In genomic region chr15:93071469-93071891, GRCh38 we compare ENCODE assay signal across 10 cellular contexts. TPM values are rescaled to one million over a fixed set of nuclear protein-coding genes. Genes with fewer than 3 reads are reported as not detected.
DNase-seq lines count a peak whose midpoint lies in the region; ATAC-seq and TF ChIP-seq lines count a peak whose summit lies in the region.
"Had no signal": no experiment of that assay in that cellular context is flagged by ENCODE, and none has a peak within 500 bp of the region (broad histone marks: within the 10 kb centered on the region; RNA-seq: fewer than 3 reads in every experiment).

No MANE protein-coding gene starts in this region.

- peaks cover 19% of the 10 kb centered on the region for H3K4me1 ChIP-seq in NT2/D1 (ENCODE audit: insufficient read depth, insufficient read length)
- peaks cover 15% of the 10 kb centered on the region for H3K4me1 ChIP-seq in endodermal cell (ENCODE audit: control insufficient read depth, insufficient read depth, low read length)
- H3K4me1 ChIP-seq in thymus (ENCODE audit: control insufficient read depth, insufficient read depth, low read length): peaks cover 7% of the 10 kb centered on the region

- H3K36me3 Mint-ChIP-seq in endodermal cell (ENCODE audit: low read depth) (peaks cover 38% of the 10 kb centered on the region), mesothelial cell of epicardium (peaks cover 4% of the 10 kb centered on the region)

- DNase-seq in NT2/D1 (ENCODE audit: low read depth, low spot score): no peak
- DNase-seq in endodermal cell: peak; percentile 76
- DNase-seq in mesothelial cell of epicardium (ENCODE audit: low spot score in 2 of 2, unreplicated experiment in 2 of 2): no peak
- no peak for DNase-seq in SKM-1 treated with dmso at 0.1 percent for 144 hours (lab: John Stamatoyannopoulos, UW; ENCODE audit: unreplicated experiment)
- no peak for DNase-seq in stimulated activated CD4-positive, alpha-beta T cell treated with anti-CD3 and anti-CD28 coated beads, Interleukin-4, amount 100 ng/mL, for 1 hour
- DNase-seq: activated CD4-positive, alpha-beta memory T cell treated with anti-CD3 and anti-CD28 coated beads, Interleukin-2, amount 10 ng/mL, durations not matched to agents 7 days and 5 days; NCI-H1048 had no signal

- H3K27me3 ChIP-seq in NT2/D1 (ENCODE audit: insufficient read depth, insufficient read length) (peaks cover 19% of the 10 kb centered on the region), endodermal cell (ENCODE audit: control insufficient read depth, insufficient read depth, low read length, poor library complexity, severe bottlenecking) (no peaks in the 10 kb centered on the region), thymus (ENCODE audit: control insufficient read depth, insufficient read depth) (peaks cover 41% of the 10 kb centered on the region)

- TF ChIP-seq CTCF in endodermal cell (conservative IDR thresholded peaks at IDR 0.05): no peak
- TF ChIP-seq CTCF in mesothelial cell of epicardium (IDR thresholded peaks at IDR 0.05; ENCODE audit: unreplicated experiment): no peak

- H3K36me3 ChIP-seq in NT2/D1 (ENCODE audit: insufficient read depth, insufficient read length, low read length): peaks cover 13% of the 10 kb centered on the region
- peaks cover 41% of the 10 kb centered on the region for H3K36me3 ChIP-seq in endodermal cell (ENCODE audit: control insufficient read depth, insufficient read depth, low read length)
- no peaks in the 10 kb centered on the region for H3K36me3 ChIP-seq in thymus (ENCODE audit: control insufficient read depth, insufficient read depth)

- H3K27ac Mint-ChIP-seq in endodermal cell: peak overlapping the region; percentile 88
- H3K27ac Mint-ChIP-seq in mesothelial cell of epicardium: peak overlapping the region; percentile 96
- H3K27ac Mint-ChIP-seq: activated CD4-positive, alpha-beta memory T cell treated with anti-CD3 and anti-CD28 coated beads, Interleukin-2, amount 10 ng/mL, durations not matched to agents 7 days and 5 days had no signal

- H3K9ac ChIP-seq in NT2/D1 (ENCODE audit: insufficient read length, low read depth) (peak overlapping the region; percentile 97), endodermal cell (ENCODE audit: extremely low read depth, low read length, poor library complexity, severe bottlenecking) (peak overlapping the region; percentile 88)

- H3K27me3 Mint-ChIP-seq in endodermal cell (ENCODE audit: insufficient read depth) (peaks cover 29% of the 10 kb centered on the region), mesothelial cell of epicardium (ENCODE audit: low read depth) (peaks cover 24% of the 10 kb centered on the region)

- H3K9me3 Mint-ChIP-seq in endodermal cell (no peaks in the 10 kb centered on the region), mesothelial cell of epicardium (no peaks in the 10 kb centered on the region)
- H3K9me3 Mint-ChIP-seq: activated CD4-positive, alpha-beta memory T cell treated with anti-CD3 and anti-CD28 coated beads, Interleukin-2, amount 10 ng/mL, durations not matched to agents 7 days and 5 days had no signal

- H3K4me1 Mint-ChIP-seq in endodermal cell (peaks cover 51% of the 10 kb centered on the region), mesothelial cell of epicardium (peaks cover 52% of the 10 kb centered on the region)

- H3K4me3 Mint-ChIP-seq in endodermal cell (peak overlapping the region; percentile 86), mesothelial cell of epicardium (peak overlapping the region; percentile 95)
- H3K4me3 Mint-ChIP-seq: activated CD4-positive, alpha-beta memory T cell treated with anti-CD3 and anti-CD28 coated beads, Interleukin-2, amount 10 ng/mL, durations not matched to agents 7 days and 5 days had no signal

- H3K9me3 ChIP-seq in NT2/D1 (ENCODE audit: insufficient read depth, low read length) (no peaks in the 10 kb centered on the region), endodermal cell (ENCODE audit: control insufficient read depth, low read length) (no peaks in the 10 kb centered on the region), thymus (ENCODE audit: control insufficient read depth) (no peaks in the 10 kb centered on the region)

- ATAC-seq in GM19351 (IDR thresholded peaks at IDR 0.05; ENCODE audit: unreplicated experiment) (no peak), GM18498 (IDR thresholded peaks at IDR 0.05; ENCODE audit: unreplicated experiment) (no peak)

- 3 to 6% methylated on average over 10 to 18 of the region's 18 CpGs for WGBS in endodermal cell (ENCODE audit: insufficient coverage in 1 of 2, insufficient read length in 1 of 2), 2 experiments
- WGBS in thymus: 85% methylated on average over 18 of the region's 18 CpGs

- H3K27ac ChIP-seq in endodermal cell (ENCODE audit: low read depth, low read length): no peak overlapping the region
- H3K27ac ChIP-seq in thymus (ENCODE audit: low read depth): no peak overlapping the region

- peak overlapping the region; percentile 84 for H3K4me3 ChIP-seq in NT2/D1 (ENCODE audit: insufficient read length, low read depth)
- H3K4me3 ChIP-seq in endodermal cell (ENCODE audit: low read length): peak overlapping the region; percentile 98
- peak overlapping the region; percentile 0 for H3K4me3 ChIP-seq in thymus (ENCODE audit: low read length)

RNA-seq across cellular contexts. Expression of gene RGMA, which starts 17.5 kb away (rescaled TPM):
- total RNA-seq in endodermal cell (10 to 100 TPM; 37.7 to 67.1 TPM), mesothelial cell of epicardium (23.6 to 26.1 TPM (median 24.3 TPM) in 3 replicates)
- polyA plus RNA-seq in endodermal cell (2013, experiment 1 of 2): 64.3 TPM
- 48.1 TPM for polyA plus RNA-seq in endodermal cell (2013, experiment 2 of 2)
- 5.7 TPM for polyA plus RNA-seq in thymus

Comparison
In these comparisons a context has a peak if more than half of its experiments do, and no peak if none do; other contexts are left out.
1. H3K4me3 ChIP-seq: peak in every context shown above with its lines; median percentile 98 in endodermal cell; 84 in NT2/D1; 0 in thymus.